Comparison of ENCODE assay signal across 28 cellular contexts in genomic region chr10:45294681-45295080, GRCh38. TPM values are rescaled to one million over a fixed set of nuclear protein-coding genes. Genes with fewer than 3 reads are reported as not detected.
"Had no signal": no experiment of that assay in that cellular context is flagged by ENCODE, and none has a peak within 500 bp of the region (broad histone marks: within the 10 kb centered on the region; RNA-seq: fewer than 3 reads in every experiment).

No MANE protein-coding gene starts in this region.

- H3K27ac Mint-ChIP-seq: dendritic cell treated with granulocyte-macrophage colony-stimulating factor and Interleukin-4, amounts not matched to agents 40 ng/mL and 50 ng/mL, for 4 days; endodermal cell; natural killer cell had no signal

- H3K4me1 Mint-ChIP-seq: endodermal cell, natural killer cell had no signal

- H3K9me3 ChIP-seq: colonic mucosa, gastrocnemius medialis, lower lobe of right lung, ovary, psoas muscle, sigmoid colon, testis, tibial artery had no signal

- H3K36me3 ChIP-seq: colonic mucosa, gastrocnemius medialis, lower lobe of right lung, ovary, sigmoid colon, tibial artery, upper lobe of left lung had no signal

- H3K27me3 ChIP-seq: colonic mucosa, gastrocnemius medialis, ovary, sigmoid colon, testis, tibial artery, upper lobe of left lung had no signal

- H3K4me1 ChIP-seq: colonic mucosa, gastrocnemius medialis, lower lobe of right lung, psoas muscle, sigmoid colon, testis, tibial artery, upper lobe of left lung had no signal

- FAIRE-seq: keratinocyte, urothelium cell line had no signal

- H3K27ac ChIP-seq: colonic mucosa, epithelial cell of prostate, gastrocnemius medialis, lower lobe of right lung, ovary, psoas muscle, sigmoid colon, testis, tibial artery, upper lobe of left lung had no signal

- ATAC-seq: esophagus mucosa, gastrocnemius medialis, left ventricle myocardium superior, lower lobe of right lung, natural killer cell, psoas muscle, right cardiac atrium had no signal

- H3K4me3 ChIP-seq: colonic mucosa, gastrocnemius medialis, lower lobe of right lung, ovary, psoas muscle, sigmoid colon, testis, tibial artery, upper lobe of left lung had no signal

- H3K36me3 Mint-ChIP-seq: natural killer cell had no signal

- H3K9me3 Mint-ChIP-seq: natural killer cell had no signal

- DNase-seq: colonic mucosa; effector CD8-positive, alpha-beta T cell; endodermal cell; foreskin fibroblast; gastrocnemius medialis; head of caudate nucleus; left ventricle myocardium superior; lower lobe of right lung; natural killer cell; occipital lobe; ovary; posterior cingulate gyrus; psoas muscle; right cardiac atrium; sigmoid colon; stimulated activated naive CD4-positive, alpha-beta T cell; substantia nigra; testis; tibial artery; upper lobe of left lung had no signal

- H3K4me3 Mint-ChIP-seq: dendritic cell treated with granulocyte-macrophage colony-stimulating factor and Interleukin-4, amounts not matched to agents 40 ng/mL and 50 ng/mL, for 4 days; endodermal cell; natural killer cell had no signal

RNA-seq across cellular contexts. Expression of gene OR13A1, which starts 20.7 kb away (rescaled TPM):
- total RNA-seq: colonic mucosa, gastrocnemius medialis, glomerular endothelial cell, left ventricle myocardium superior, lower lobe of right lung, natural killer cell, occipital lobe, psoas muscle, renal cortical epithelial cell, right cardiac atrium, skeletal muscle tissue had no signal
- polyA plus RNA-seq: keratinocyte, ovary, psoas muscle, right cardiac atrium had no signal
